2 cellular contexts compared by ENCODE assay signal in genomic region chr14:71473843-71474242, GRCh38.
TF ChIP-seq lines count a peak whose summit lies in the region.

No MANE protein-coding gene starts in this region.

TF ChIP-seq in GM12878, 131 proteins besides CTCF, POLR2A, EP300 and RAD21:
- TF ChIP-seq TCF7 (IDR thresholded peaks at IDR 0.05; ENCODE audit: borderline replicate concordance) (no peak), NR2C2 (IDR thresholded peaks at IDR 0.05; ENCODE audit: borderline replicate concordance, control insufficient read depth, insufficient read length, low read depth) (no peak), HDGF (IDR thresholded peaks at IDR 0.05) (no peak), ZBTB33 (IDR thresholded peaks at IDR 0.05) (no peak), SIN3A (IDR thresholded peaks at IDR 0.05; ENCODE audit: low read depth, low read length) (no peak), MLLT1 (IDR thresholded peaks at IDR 0.05) (no peak), NFXL1 (IDR thresholded peaks at IDR 0.05; ENCODE audit: borderline replicate concordance) (no peak)

TF ChIP-seq in HepG2, 621 proteins besides CTCF, POLR2A, EP300 and RAD21:
- TF ChIP-seq KDM2A (CRISPR knock-in tag; IDR thresholded peaks at IDR 0.05; ENCODE audit: borderline replicate concordance, low read depth): no peak
- no peak for TF ChIP-seq ZNF337 (CRISPR knock-in tag; IDR thresholded peaks at IDR 0.05; ENCODE audit: borderline replicate concordance, low read depth)
- no peak for TF ChIP-seq KDM6A (CRISPR knock-in tag; IDR thresholded peaks at IDR 0.05; ENCODE audit: low read depth)
- TF ChIP-seq NONO (IDR thresholded peaks at IDR 0.05): no peak
- TF ChIP-seq NONO (CRISPR knock-in tag; conservative IDR thresholded peaks at IDR 0.05): no peak
- no peak for TF ChIP-seq ZNF44 (CRISPR knock-in tag; IDR thresholded peaks at IDR 0.05)
- no peak for TF ChIP-seq ZNF556 (CRISPR knock-in tag; IDR thresholded peaks at IDR 0.05; ENCODE audit: borderline replicate concordance)
- no peak for TF ChIP-seq TBX3 (IDR thresholded peaks at IDR 0.05; ENCODE audit: borderline replicate concordance)
- TF ChIP-seq ZFP36L2 (CRISPR knock-in tag; IDR thresholded peaks at IDR 0.05): no peak
- no peak for TF ChIP-seq AGO1 (IDR thresholded peaks at IDR 0.05; ENCODE audit: low read depth, low read length, poor library complexity, severe bottlenecking)
- TF ChIP-seq TBP (CRISPR knock-in tag; IDR thresholded peaks at IDR 0.05): no peak
- no peak for TF ChIP-seq TBL1XR1 (IDR thresholded peaks at IDR 0.05; ENCODE audit: borderline replicate concordance, low read length, partially characterized antibody)
